10 cellular contexts compared by ENCODE assay signal in genomic region chr3:165185707-165186327, GRCh38. TPM values are rescaled to one million over a fixed set of nuclear protein-coding genes. Genes with fewer than 3 reads are reported as not detected.
DNase-seq lines count a peak whose midpoint lies in the region; ATAC-seq and TF ChIP-seq lines count a peak whose summit lies in the region.
"Had no signal": no experiment of that assay in that cellular context is flagged by ENCODE, and none has a peak within 500 bp of the region (broad histone marks: within the 10 kb centered on the region; RNA-seq: fewer than 3 reads in every experiment).

No MANE protein-coding gene starts in this region.

- H3K4me1 Mint-ChIP-seq in activated CD4-positive, alpha-beta memory T cell treated with anti-CD3 and anti-CD28 coated beads for 36 hours (ENCODE audit: low read depth) = no peaks in the 10 kb centered on the region

- intact Hi-C loops in activated CD4-positive, alpha-beta memory T cell treated with anti-CD3 and anti-CD28 coated beads for 36 hours (cut with micrococcal nuclease) = no loop called here
- intact Hi-C loops in heart left ventricle (cut with DNase I) = no loop called here

- DNase-seq in NCI-H2227 (lab: John Stamatoyannopoulos, UW; ENCODE audit: unreplicated experiment) = peak; percentile 3
- DNase-seq in NCI-H2227 treated with DMSO at 0.1 percent for 48 hours (lab: John Stamatoyannopoulos, UW) = no peak
- DNase-seq in NCI-H345 (lab: John Stamatoyannopoulos, UW) = peak; percentile 56
- DNase-seq in activated CD4-positive, alpha-beta memory T cell treated with anti-CD3 and anti-CD28 coated beads for 36 hours = peak; percentile 37
- peak in 3 of 5 donors; percentile 27 to 33 (median 32) for DNase-seq in heart left ventricle
- no peak for DNase-seq in retinal pigment epithelial cell (ENCODE audit: low read depth)

- TF ChIP-seq CTCF in heart left ventricle (IDR thresholded peaks at IDR 0.05) (peak; percentile 65 to 89 (median 76)), retinal pigment epithelial cell (conservative IDR thresholded peaks at IDR 0.05; ENCODE audit: low read depth, low read length) (peak; percentile 88)

- no peak for TF ChIP-seq POLR2A in heart left ventricle (IDR thresholded peaks at IDR 0.05)

- H3K27me3 ChIP-seq in heart left ventricle = peaks cover 0 to 3% (median 0%) of the 10 kb centered on the region in 9 donors
- H3K27me3 ChIP-seq: BLaER1 had no signal

- no peak overlapping the region for H3K27ac ChIP-seq in heart left ventricle
- H3K27ac ChIP-seq: BLaER1 had no signal

- H3K9me3 Mint-ChIP-seq in activated CD4-positive, alpha-beta memory T cell treated with anti-CD3 and anti-CD28 coated beads for 36 hours = no peaks in the 10 kb centered on the region
- H3K9me3 Mint-ChIP-seq: dendritic cell treated with granulocyte-macrophage colony-stimulating factor and Interleukin-4, amounts not matched to agents 40 ng/mL and 50 ng/mL, for 4 days had no signal

- H3K36me3 ChIP-seq in heart left ventricle = no peaks in the 10 kb centered on the region
- H3K36me3 ChIP-seq: BLaER1 had no signal

- WGBS in heart left ventricle, 4 donors = 20 to 22% (median 21%) methylated on average over 8 of the region's 8 CpGs

- no peaks in the 10 kb centered on the region for H3K4me1 ChIP-seq in heart left ventricle
- H3K4me1 ChIP-seq: BLaER1 had no signal

- H3K27ac Mint-ChIP-seq in activated CD4-positive, alpha-beta memory T cell treated with anti-CD3 and anti-CD28 coated beads for 36 hours = no peak overlapping the region
- H3K27ac Mint-ChIP-seq: dendritic cell treated with granulocyte-macrophage colony-stimulating factor and Interleukin-4, amounts not matched to agents 40 ng/mL and 50 ng/mL, for 4 days had no signal

- no peaks in the 10 kb centered on the region for H3K9me3 ChIP-seq in heart left ventricle
- H3K9me3 ChIP-seq: BLaER1 had no signal

- H3K4me3 ChIP-seq in heart left ventricle = no peak overlapping the region
- H3K4me3 ChIP-seq in retinal pigment epithelial cell (ENCODE audit: low read length) = no peak overlapping the region
- H3K4me3 ChIP-seq: BLaER1 had no signal

- ATAC-seq in GM19468 (IDR thresholded peaks at IDR 0.05; ENCODE audit: extremely low read depth, unreplicated experiment) (peak; percentile 84), HG03442 (IDR thresholded peaks at IDR 0.05; ENCODE audit: unreplicated experiment) (peak; percentile 99), heart left ventricle (peak in 3 of 4 donors; percentile 69 to 80 (median 77))

- peaks cover 2% of the 10 kb centered on the region for H3K27me3 Mint-ChIP-seq in activated CD4-positive, alpha-beta memory T cell treated with anti-CD3 and anti-CD28 coated beads for 36 hours
- H3K27me3 Mint-ChIP-seq: dendritic cell treated with granulocyte-macrophage colony-stimulating factor and Interleukin-4, amounts not matched to agents 40 ng/mL and 50 ng/mL, for 4 days had no signal

- CTCF ChIA-PET in activated CD4-positive, alpha-beta memory T cell treated with anti-CD3 and anti-CD28 coated beads for 36 hours (lab: Charles Lee) = no interaction called here

- H3K4me3 Mint-ChIP-seq in activated CD4-positive, alpha-beta memory T cell treated with anti-CD3 and anti-CD28 coated beads for 36 hours = no peak overlapping the region
- H3K4me3 Mint-ChIP-seq: dendritic cell treated with granulocyte-macrophage colony-stimulating factor and Interleukin-4, amounts not matched to agents 40 ng/mL and 50 ng/mL, for 4 days had no signal

- POLR2A ChIA-PET in activated CD4-positive, alpha-beta memory T cell treated with anti-CD3 and anti-CD28 coated beads for 36 hours (lab: Charles Lee) = no interaction called here

- no peaks in the 10 kb centered on the region for H3K36me3 Mint-ChIP-seq in activated CD4-positive, alpha-beta memory T cell treated with anti-CD3 and anti-CD28 coated beads for 36 hours

RNA-seq across cellular contexts. Expression of gene SLITRK3, which starts 10.4 kb away (rescaled TPM):
- not detected for total RNA-seq in activated CD4-positive, alpha-beta memory T cell treated with anti-CD3 and anti-CD28 coated beads for 36 hours
- not detected for total RNA-seq in heart left ventricle
- polyA plus RNA-seq in heart left ventricle = not detected

Comparison
In these comparisons a context has a peak if more than half of its experiments do, and no peak if none do; other contexts are left out.
1. DNase-seq: peak in NCI-H2227 (single experiment), NCI-H345 (single experiment), activated CD4-positive, alpha-beta memory T cell treated with anti-CD3 and anti-CD28 coated beads for 36 hours (single experiment) and heart left ventricle (3 of 5); none in NCI-H2227 treated with DMSO at 0.1 percent for 48 hours (single experiment) and retinal pigment epithelial cell (single experiment).
2. Peak in every context shown above with its lines, with median percentiles within 50 percentile points of each other: ATAC-seq.